10 cellular contexts compared by ENCODE assay signal in genomic region chr10:91247360-91248111, GRCh38. TPM values are rescaled to one million over a fixed set of nuclear protein-coding genes. Genes with fewer than 3 reads are reported as not detected.
DNase-seq lines count a peak whose midpoint lies in the region; ATAC-seq and TF ChIP-seq lines count a peak whose summit lies in the region.
"Had no signal": no experiment of that assay in that cellular context is flagged by ENCODE, and none has a peak within 500 bp of the region (broad histone marks: within the 10 kb centered on the region; RNA-seq: fewer than 3 reads in every experiment).

No MANE protein-coding gene starts in this region.

- H3K4me2 ChIP-seq in hepatocyte = no peak overlapping the region

- H3K4me1 ChIP-seq in left ventricle myocardium inferior (peaks cover 37% of the 10 kb centered on the region), hepatocyte (ENCODE audit: insufficient read depth) (no peaks in the 10 kb centered on the region)
- H3K4me1 ChIP-seq: parathyroid adenoma had no signal

- peaks cover 5% of the 10 kb centered on the region for H3K4me1 Mint-ChIP-seq in activated T-helper 17 cell treated with anti-CD3 and anti-CD28 coated beads, Interleukin-2, amount 50 U/mL, for 72 hours

- H3K36me3 ChIP-seq in left ventricle myocardium inferior (peaks cover 6% of the 10 kb centered on the region), hepatocyte (replicated peaks; ENCODE audit: insufficient read depth, low read depth) (no peaks in the 10 kb centered on the region)

- no peak for TF ChIP-seq CTCF in left ventricle myocardium inferior (IDR thresholded peaks at IDR 0.05; ENCODE audit: borderline replicate concordance)
- TF ChIP-seq CTCF in hepatocyte (IDR thresholded peaks at IDR 0.05; ENCODE audit: poor library complexity) = no peak

- no peaks in the 10 kb centered on the region for H4K20me1 ChIP-seq in hepatocyte (ENCODE audit: insufficient read depth, poor library complexity, severe bottlenecking)

- no peaks in the 10 kb centered on the region for H3K9me2 ChIP-seq in hepatocyte (replicated peaks; ENCODE audit: insufficient read depth)

- H3K9me3 ChIP-seq in left ventricle myocardium inferior (replicated peaks) (no peaks in the 10 kb centered on the region), hepatocyte (ENCODE audit: low read depth) (no peaks in the 10 kb centered on the region)

- intact Hi-C loops in left ventricle myocardium inferior (cut with micrococcal nuclease) (no loop called here), cardiac septum (cut with DNase I) (loop anchor here (5.0 kb wide), 2 partner anchors 205 to 225 kb away; no protein-coding TSS in a partner anchor)

- H3K27me3 ChIP-seq in left ventricle myocardium inferior (ENCODE audit: low read depth) (no peaks in the 10 kb centered on the region), hepatocyte (no peaks in the 10 kb centered on the region)

- H3K4me3 ChIP-seq in left ventricle myocardium inferior (no peak overlapping the region), hepatocyte (no peak overlapping the region)

- peak; percentile 19 for ATAC-seq in activated T-helper 17 cell treated with anti-CD3 and anti-CD28 coated beads, Interleukin-2, amount 50 U/mL, for 72 hours (replicated peaks)
- ATAC-seq in HG03432 (IDR thresholded peaks at IDR 0.05; ENCODE audit: unreplicated experiment) = no peak

- DNase-seq in left ventricle myocardium inferior = no peak
- no peak for DNase-seq in cardiac septum (ENCODE audit: low spot score)
- peak; percentile 5 for DNase-seq in hepatocyte (ENCODE audit: low spot score)
- DNase-seq in HuH-7 (ENCODE audit: low spot score) = no peak
- no peak for DNase-seq in NCI-H1436 treated with DMSO at 0.1 percent for 48 hours (lab: John Stamatoyannopoulos, UW)
- DNase-seq in GM19238 (ENCODE audit: insufficient read length, low spot score) = no peak
- DNase-seq: NCI-H2171 treated with DMSO at 0.1 percent for 48 hours had no signal

- 58% methylated on average over 1 of the region's 1 CpG for WGBS in hepatocyte (ENCODE audit: low lambda C conversion rate, missing lambda C conversion rate)

- no peak overlapping the region for H3K27ac Mint-ChIP-seq in activated T-helper 17 cell treated with anti-CD3 and anti-CD28 coated beads, Interleukin-2, amount 50 U/mL, for 72 hours

- peaks cover 20% of the 10 kb centered on the region for H3K36me3 Mint-ChIP-seq in activated T-helper 17 cell treated with anti-CD3 and anti-CD28 coated beads, Interleukin-2, amount 50 U/mL, for 72 hours (ENCODE audit: low read depth)

- no peaks in the 10 kb centered on the region for H3K27me3 Mint-ChIP-seq in activated T-helper 17 cell treated with anti-CD3 and anti-CD28 coated beads, Interleukin-2, amount 50 U/mL, for 72 hours

- no peaks in the 10 kb centered on the region for H3K9me3 Mint-ChIP-seq in activated T-helper 17 cell treated with anti-CD3 and anti-CD28 coated beads, Interleukin-2, amount 50 U/mL, for 72 hours

- peak overlapping the region; percentile 27 for H3K27ac ChIP-seq in left ventricle myocardium inferior (replicated peaks)
- no peak overlapping the region for H3K27ac ChIP-seq in hepatocyte
- H3K27ac ChIP-seq: parathyroid adenoma had no signal

- H3K4me3 Mint-ChIP-seq in activated T-helper 17 cell treated with anti-CD3 and anti-CD28 coated beads, Interleukin-2, amount 50 U/mL, for 72 hours = no peak overlapping the region

- H2AFZ ChIP-seq in hepatocyte = no peak overlapping the region
- H2AFZ ChIP-seq: parathyroid adenoma had no signal

- H3K79me2 ChIP-seq in hepatocyte = no peaks in the 10 kb centered on the region
- H3K79me2 ChIP-seq: parathyroid adenoma had no signal

RNA-seq across cellular contexts. Expression of gene PCGF5, which starts 27.1 kb away (rescaled TPM):
- total RNA-seq in left ventricle myocardium inferior (61.0 TPM), cardiac septum (135 TPM), hepatocyte (31.7 and 38.7 TPM in 2 replicates)
- 10 to 100 TPM; 32.9 to 37.3 TPM for total RNA-seq in activated T-helper 17 cell treated with anti-CD3 and anti-CD28 coated beads, Interleukin-2, amount 50 U/mL, for 72 hours
- 30.0 and 32.1 TPM in 2 replicates for polyA plus RNA-seq in hepatocyte
